1 cellular context compared by ENCODE assay signal in genomic region chr1:32971576-32971975, GRCh38.
TF ChIP-seq lines count a peak whose summit lies in the region.

No MANE protein-coding gene starts in this region.

TF ChIP-seq in WTC11, 78 proteins besides CTCF, POLR2A, EP300 and RAD21 (continued from another document):
- no peak for TF ChIP-seq E2F1 (CRISPR knock-in tag; IDR thresholded peaks at IDR 0.05)
